In genomic region chr15:49191892-49192291, GRCh38 we compare ENCODE assay signal across 25 cellular contexts.
"Had no signal": no experiment of that assay in that cellular context is flagged by ENCODE, and none has a peak within 500 bp of the region (broad histone marks: within the 10 kb centered on the region; RNA-seq: fewer than 3 reads in every experiment).

No MANE protein-coding gene starts in this region.

- DNase-seq: colonic mucosa; cortex of kidney; effector CD8-positive, alpha-beta T cell; effector memory CD8-positive, alpha-beta T cell; endodermal cell; erythroblast; esophagus squamous epithelium; foreskin fibroblast; foreskin melanocyte; gastrocnemius medialis; glutamatergic neuron; head of caudate nucleus; heart right ventricle; hippocampal formation; left cardiac atrium; left lung; left ventricle myocardium superior; lower lobe of right lung; mesendoderm; mucosa of descending colon; naive B cell; naive thymus-derived CD8-positive, alpha-beta T cell had no signal

- H3K4me1 Mint-ChIP-seq: endodermal cell had no signal

- H3K27ac ChIP-seq: colonic mucosa, epithelial cell of prostate, esophagus squamous epithelium, gastrocnemius medialis, heart right ventricle, left lung, lower lobe of right lung had no signal

- H3K9me3 Mint-ChIP-seq: dendritic cell treated with granulocyte-macrophage colony-stimulating factor and Interleukin-4, amounts not matched to agents 40 ng/mL and 50 ng/mL, for 4 days; effector memory CD8-positive, alpha-beta T cell; endodermal cell; naive thymus-derived CD8-positive, alpha-beta T cell had no signal

- H3K4me3 Mint-ChIP-seq: dendritic cell treated with granulocyte-macrophage colony-stimulating factor and Interleukin-4, amounts not matched to agents 40 ng/mL and 50 ng/mL, for 4 days; effector memory CD8-positive, alpha-beta T cell; endodermal cell; naive B cell; naive thymus-derived CD8-positive, alpha-beta T cell had no signal

- H3K27ac Mint-ChIP-seq: dendritic cell treated with granulocyte-macrophage colony-stimulating factor and Interleukin-4, amounts not matched to agents 40 ng/mL and 50 ng/mL, for 4 days; effector memory CD8-positive, alpha-beta T cell; endodermal cell had no signal

- H3K27me3 Mint-ChIP-seq: dendritic cell treated with granulocyte-macrophage colony-stimulating factor and Interleukin-4, amounts not matched to agents 40 ng/mL and 50 ng/mL, for 4 days; effector memory CD8-positive, alpha-beta T cell; naive B cell; naive thymus-derived CD8-positive, alpha-beta T cell had no signal

- ATAC-seq: effector memory CD8-positive, alpha-beta T cell; esophagus mucosa; gastrocnemius medialis; heart right ventricle; left cardiac atrium; left lung; left ventricle myocardium superior; lower lobe of right lung; mucosa of descending colon; naive thymus-derived CD8-positive, alpha-beta T cell had no signal
